ENCODE assay signal across 8 cellular contexts in the genomic region with DNA sequence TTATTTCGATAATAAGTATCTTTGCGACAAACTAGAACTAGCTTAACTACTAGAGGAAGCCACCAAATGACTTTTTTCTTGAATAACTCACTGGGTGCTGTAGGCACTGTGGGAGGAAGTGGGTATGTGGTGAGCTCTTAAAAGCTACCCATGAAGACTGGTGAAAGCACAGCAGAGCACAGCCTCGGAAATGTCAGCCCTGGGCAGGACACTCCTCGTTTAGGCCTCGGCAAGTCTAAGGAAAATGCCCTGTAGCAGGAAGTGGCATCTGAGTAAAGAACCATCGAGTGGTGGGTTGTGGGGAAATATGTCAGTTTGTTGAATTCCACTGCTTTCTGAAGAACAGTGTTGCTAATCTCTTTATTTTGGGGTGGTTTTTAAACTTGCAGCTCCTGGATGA. TPM values are rescaled to one million over a fixed set of nuclear protein-coding genes. Genes with fewer than 3 reads are reported as not detected.
DNase-seq lines count a peak whose midpoint lies in the region; ATAC-seq, FAIRE-seq and TF ChIP-seq lines count a peak whose summit lies in the region.

No MANE protein-coding gene starts in this region.

- peak overlapping the region; percentile 69 for H3K4me2 ChIP-seq in BLaER1

- no peaks in the 10 kb centered on the region for H3K27me3 ChIP-seq in BLaER1
- H3K27me3 ChIP-seq in lung (ENCODE audit: control insufficient read depth, insufficient read depth), result no peaks in the 10 kb centered on the region
- H3K27me3 ChIP-seq in ovary, result no peaks in the 10 kb centered on the region

- DNase-seq in RCC 7860 (ENCODE audit: low spot score), result peak; percentile 70
- peak; percentile 89 for DNase-seq in activated effector memory CD4-positive, alpha-beta T cell treated with anti-CD3 and anti-CD28 coated beads, Interleukin-2, amount 50 U/mL, for 16 hours
- no peak for DNase-seq in lung (ENCODE audit: low spot score)
- DNase-seq in stimulated activated CD8-positive, alpha-beta memory T cell treated with anti-CD3 and anti-CD28 coated beads, Interleukin-7, amount 100 ng/mL, for 4 hours (ENCODE audit: low read depth in 2 of 2), result peak; percentile 69 to 72
- DNase-seq in T1000 (lab: John Stamatoyannopoulos, UW), result no peak
- DNase-seq in ovary, result no peak

- intact Hi-C loops in ovary (cut with DNase I), result no loop called here

- ATAC-seq in GM21723 (IDR thresholded peaks at IDR 0.05; ENCODE audit: unreplicated experiment), result peak; percentile 38
- ATAC-seq in lung (ENCODE audit: insufficient read depth, low FRiP score), result peak; percentile 37

- TF ChIP-seq CTCF in lung (IDR thresholded peaks at IDR 0.05; ENCODE audit: control extremely low read depth, extremely low read depth), result no peak
- TF ChIP-seq CTCF in ovary (IDR thresholded peaks at IDR 0.05), result no peak

- no peak for TF ChIP-seq POLR2A in ovary (IDR thresholded peaks at IDR 0.05)

- H3K27ac ChIP-seq in BLaER1 (peak overlapping the region; percentile 77), lung (ENCODE audit: low read depth in 1 of 2, low read length in 1 of 2) (peak overlapping the region; percentile 14 to 88), ovary (peak overlapping the region in 1 of 2 donors; percentile 27)

- no peaks in the 10 kb centered on the region for H4K20me1 ChIP-seq in BLaER1

- no peak for TF ChIP-seq EP300 in ovary (IDR thresholded peaks at IDR 0.05)

- FAIRE-seq in RCC 7860 (lab: Jason Lieb, UNC), result peak; percentile 83

- H3K9me3 ChIP-seq in BLaER1 (no peaks in the 10 kb centered on the region), lung (ENCODE audit: control insufficient read depth in 2 of 2, insufficient read depth in 1 of 2, low read length in 1 of 2) (no peaks in the 10 kb centered on the region), ovary (no peaks in the 10 kb centered on the region)

- H3K9ac ChIP-seq in BLaER1, result peak overlapping the region; percentile 69

- H3K4me1 ChIP-seq in BLaER1 (peaks cover 41% of the 10 kb centered on the region), lung (ENCODE audit: control insufficient read depth in 2 of 2, insufficient read depth in 2 of 2, low read length in 2 of 2) (peaks cover 0 to 1% of the 10 kb centered on the region in 2 donors), ovary (ENCODE audit: insufficient read depth) (no peaks in the 10 kb centered on the region)

- H3K36me3 ChIP-seq in BLaER1, result peaks cover 63% of the 10 kb centered on the region
- H3K36me3 ChIP-seq in lung (ENCODE audit: control insufficient read depth in 2 of 2, insufficient read depth in 2 of 2, low read length in 2 of 2), result peaks cover 9 to 29% of the 10 kb centered on the region in 2 donors
- no peaks in the 10 kb centered on the region for H3K36me3 ChIP-seq in ovary

- WGBS in lung, 2 donors, result 41 to 57% methylated on average over 6 of the region's 6 CpGs
- WGBS in ovary, 3 donors, result 76 to 82% (median 81%) methylated on average over 6 of the region's 6 CpGs

- H3K4me3 ChIP-seq in BLaER1 (peak overlapping the region; percentile 40), lung (no peak overlapping the region), ovary (no peak overlapping the region)

RNA-seq across cellular contexts. Expression of a gene that starts 44.0 kb away (rescaled TPM):
- total RNA-seq in lung (10 to 100 TPM in 1 of 2 donors, 1 to 10 TPM in 1; 7.0 to 27.5 TPM), ovary (10 to 100 TPM in 6 of 7 donors, 1 to 10 TPM in 1; 3.6 to 46.7 (median 29.5) TPM)
- polyA plus RNA-seq in lung (1 to 10 TPM; 5.8 to 6.1 TPM), ovary (10 to 100 TPM in 1 of 2 donors, 1 to 10 TPM in 1; 8.1 to 15.5 TPM)

Comparison
In these comparisons a context has a peak if more than half of its experiments do, and no peak if none do; other contexts are left out.
1. DNase-seq: peak in RCC 7860 (single experiment), activated effector memory CD4-positive, alpha-beta T cell treated with anti-CD3 and anti-CD28 coated beads, Interleukin-2, amount 50 U/mL, for 16 hours (single experiment) and stimulated activated CD8-positive, alpha-beta memory T cell treated with anti-CD3 and anti-CD28 coated beads, Interleukin-7, amount 100 ng/mL, for 4 hours (2 of 2); none in lung (single experiment), T1000 (single experiment) and ovary (0 of 5).